11 cellular contexts compared by ENCODE assay signal in the genomic region with DNA sequence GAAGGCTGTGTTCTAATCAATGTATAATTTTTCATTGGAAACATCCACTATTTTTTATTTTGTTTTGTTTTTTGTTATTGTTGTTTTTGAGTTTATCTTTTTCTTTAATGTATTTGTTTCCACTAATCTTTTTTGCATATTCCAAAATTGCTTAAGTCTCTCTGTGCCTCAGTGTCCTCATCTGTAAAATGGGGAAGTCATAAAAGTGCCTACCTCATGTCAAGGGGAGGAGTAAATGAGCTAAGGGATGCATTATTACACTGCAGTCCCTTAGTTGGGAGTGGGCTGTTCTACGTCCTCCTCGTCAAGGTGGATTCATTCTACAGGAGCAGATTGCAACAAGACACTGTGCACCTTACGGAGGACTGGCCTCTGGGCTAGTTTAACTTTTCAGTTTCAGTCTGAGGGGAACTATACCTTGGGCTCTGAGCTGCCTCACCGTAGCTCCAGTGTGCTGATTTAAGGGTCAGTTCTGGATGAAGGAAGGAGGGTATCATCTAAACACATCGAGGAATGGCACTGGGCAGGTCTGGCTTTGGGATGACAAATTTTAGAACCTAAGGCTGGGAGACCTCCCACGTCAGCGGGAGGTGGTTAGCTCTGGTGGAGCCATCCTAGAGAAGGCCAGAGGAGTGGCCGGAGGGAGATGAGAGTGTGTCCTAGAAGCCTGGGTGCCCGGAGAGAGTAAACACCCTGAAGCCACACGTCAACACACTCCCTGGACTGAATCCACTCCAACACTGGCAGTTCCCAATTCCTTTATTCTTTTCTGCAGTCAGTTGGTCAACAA. TPM values are rescaled to one million over a fixed set of nuclear protein-coding genes. Genes with fewer than 3 reads are reported as not detected.
A peak's percentile ranks its signal among the peaks of the same experiment; 100 is the strongest.
DNase-seq lines count a peak whose midpoint lies in the region; ATAC-seq and TF ChIP-seq lines count a peak whose summit lies in the region.
"Had no signal": no experiment of that assay in that cellular context is flagged by ENCODE, and none has a peak within 500 bp of the region (broad histone marks: within the 10 kb centered on the region; RNA-seq: fewer than 3 reads in every experiment).

No MANE protein-coding gene starts in this region.

- no peak for DNase-seq in natural killer cell treated with Interleukin-12 subunit alpha and Interleukin-12 subunit beta and Interleukin-15 and Interleukin-18, amount 100 ng/mL, for 72 hours (ENCODE audit: low spot score)
- no peak for DNase-seq in natural killer cell
- no peak for DNase-seq in activated T-helper 1 cell treated with anti-CD3 and anti-CD28 coated beads, Interleukin-12 subunit alpha, Interleukin-12 subunit beta, Interleukin-2, Interleukin-4 antibody, amounts not matched to agents 30 ng/mL and 10 ng/mL and 1 ng/mL, durations not matched to agents 14 hours and 24 hours and 36 hours (ENCODE audit: low spot score)
- DNase-seq in WERI-Rb-1 = no peak
- DNase-seq in DMS114 treated with DMSO at 0.1 percent for 48 hours (lab: John Stamatoyannopoulos, UW; ENCODE audit: unreplicated experiment) = no peak
- no peak for DNase-seq in head of caudate nucleus

- H3K27me3 ChIP-seq in muscle layer of colon (ENCODE audit: control insufficient read depth in 1 of 2, insufficient read depth in 2 of 2, low read length in 2 of 2) (no peaks in the 10 kb centered on the region), WERI-Rb-1 (ENCODE audit: insufficient read depth, low read depth, severe bottlenecking) (no peaks in the 10 kb centered on the region)
- H3K27me3 ChIP-seq: BE2C, left lung, upper lobe of right lung had no signal

- peak overlapping the region; percentile 49 for H3K4me3 Mint-ChIP-seq in natural killer cell treated with Interleukin-12 subunit alpha and Interleukin-12 subunit beta and Interleukin-15 and Interleukin-18, amount 100 ng/mL, for 72 hours
- no peak overlapping the region for H3K4me3 Mint-ChIP-seq in natural killer cell
- no peak overlapping the region for H3K4me3 Mint-ChIP-seq in activated T-helper 1 cell treated with anti-CD3 and anti-CD28 coated beads, Interleukin-12 subunit alpha, Interleukin-12 subunit beta, Interleukin-2, Interleukin-4 antibody, amounts not matched to agents 30 ng/mL and 10 ng/mL and 1 ng/mL, durations not matched to agents 14 hours and 24 hours and 36 hours

- ATAC-seq in natural killer cell treated with Interleukin-12 subunit alpha and Interleukin-12 subunit beta and Interleukin-15 and Interleukin-18, amount 100 ng/mL, for 72 hours = no peak
- ATAC-seq in natural killer cell (no peak), GM19463 (IDR thresholded peaks at IDR 0.05; ENCODE audit: unreplicated experiment) (no peak)

- no peak overlapping the region for H3K4me3 ChIP-seq in muscle layer of colon (ENCODE audit: low read depth in 1 of 2, low read length in 2 of 2)
- no peak overlapping the region for H3K4me3 ChIP-seq in WERI-Rb-1 (ENCODE audit: low read depth, low read length)
- H3K4me3 ChIP-seq: left lung, upper lobe of right lung had no signal

- no peaks in the 10 kb centered on the region for H3K9me3 Mint-ChIP-seq in natural killer cell treated with Interleukin-12 subunit alpha and Interleukin-12 subunit beta and Interleukin-15 and Interleukin-18, amount 100 ng/mL, for 72 hours
- H3K9me3 Mint-ChIP-seq in natural killer cell = no peaks in the 10 kb centered on the region
- H3K9me3 Mint-ChIP-seq in activated T-helper 1 cell treated with anti-CD3 and anti-CD28 coated beads, Interleukin-12 subunit alpha, Interleukin-12 subunit beta, Interleukin-2, Interleukin-4 antibody, amounts not matched to agents 30 ng/mL and 10 ng/mL and 1 ng/mL, durations not matched to agents 14 hours and 24 hours and 36 hours = no peaks in the 10 kb centered on the region

- H3K27ac ChIP-seq in muscle layer of colon (ENCODE audit: low read depth, low read length) (no peak overlapping the region), WERI-Rb-1 (no peak overlapping the region)
- H3K27ac ChIP-seq: upper lobe of right lung had no signal

- H3K9ac ChIP-seq in muscle layer of colon (ENCODE audit: low read length) = peak overlapping the region; percentile 33

- TF ChIP-seq CTCF in natural killer cell (IDR thresholded peaks at IDR 0.05) = no peak
- no peak for TF ChIP-seq CTCF in WERI-Rb-1 (IDR thresholded peaks at IDR 0.05; ENCODE audit: low read depth, low read length)

- H3K27ac Mint-ChIP-seq in natural killer cell treated with Interleukin-12 subunit alpha and Interleukin-12 subunit beta and Interleukin-15 and Interleukin-18, amount 100 ng/mL, for 72 hours = peak overlapping the region; percentile 30 to 84
- peak overlapping the region in 1 of 2 donors; percentile 83 for H3K27ac Mint-ChIP-seq in natural killer cell
- peak overlapping the region; percentile 61 for H3K27ac Mint-ChIP-seq in activated T-helper 1 cell treated with anti-CD3 and anti-CD28 coated beads, Interleukin-12 subunit alpha, Interleukin-12 subunit beta, Interleukin-2, Interleukin-4 antibody, amounts not matched to agents 30 ng/mL and 10 ng/mL and 1 ng/mL, durations not matched to agents 14 hours and 24 hours and 36 hours

- H3K36me3 ChIP-seq in muscle layer of colon (ENCODE audit: insufficient read depth, low read length) (no peaks in the 10 kb centered on the region), WERI-Rb-1 (no peaks in the 10 kb centered on the region)
- H3K36me3 ChIP-seq: BE2C, left lung, upper lobe of right lung had no signal

- H3K27me3 Mint-ChIP-seq in natural killer cell treated with Interleukin-12 subunit alpha and Interleukin-12 subunit beta and Interleukin-15 and Interleukin-18, amount 100 ng/mL, for 72 hours = no peaks in the 10 kb centered on the region
- no peaks in the 10 kb centered on the region for H3K27me3 Mint-ChIP-seq in natural killer cell (ENCODE audit: low read depth in 2 of 2)
- H3K27me3 Mint-ChIP-seq in activated T-helper 1 cell treated with anti-CD3 and anti-CD28 coated beads, Interleukin-12 subunit alpha, Interleukin-12 subunit beta, Interleukin-2, Interleukin-4 antibody, amounts not matched to agents 30 ng/mL and 10 ng/mL and 1 ng/mL, durations not matched to agents 14 hours and 24 hours and 36 hours (ENCODE audit: insufficient read depth) = no peaks in the 10 kb centered on the region

- intact Hi-C loops in natural killer cell (cut with micrococcal nuclease) (no loop called here), head of caudate nucleus (cut with DNase I) (loop anchor here (10.0 kb wide), 2 partner anchors 61 to 371 kb away; partner anchors contain the start of gene BMF)
- intact Hi-C loops in activated T-helper 1 cell treated with anti-CD3 and anti-CD28 coated beads, Interleukin-12 subunit alpha, Interleukin-12 subunit beta, Interleukin-2, Interleukin-4 antibody, amounts not matched to agents 30 ng/mL and 10 ng/mL and 1 ng/mL, durations not matched to agents 14 hours and 24 hours and 36 hours (cut with micrococcal nuclease) = loop anchor here (2.0 kb wide), 1 partner anchor 85 kb away; no protein-coding TSS in a partner anchor

- no peaks in the 10 kb centered on the region for H3K9me3 ChIP-seq in muscle layer of colon (ENCODE audit: low read length)
- no peaks in the 10 kb centered on the region for H3K9me3 ChIP-seq in WERI-Rb-1 (ENCODE audit: severe bottlenecking)
- H3K9me3 ChIP-seq: BE2C, left lung, upper lobe of right lung had no signal

- H3K4me1 ChIP-seq in muscle layer of colon (ENCODE audit: insufficient read depth, low read length) = peaks cover 30% of the 10 kb centered on the region

- peaks cover 52 to 53% of the 10 kb centered on the region in 2 donors for H3K4me1 Mint-ChIP-seq in natural killer cell treated with Interleukin-12 subunit alpha and Interleukin-12 subunit beta and Interleukin-15 and Interleukin-18, amount 100 ng/mL, for 72 hours (ENCODE audit: low read depth in 2 of 2)
- H3K4me1 Mint-ChIP-seq in natural killer cell = peaks cover 26 to 44% of the 10 kb centered on the region in 2 donors
- peaks cover 74% of the 10 kb centered on the region for H3K4me1 Mint-ChIP-seq in activated T-helper 1 cell treated with anti-CD3 and anti-CD28 coated beads, Interleukin-12 subunit alpha, Interleukin-12 subunit beta, Interleukin-2, Interleukin-4 antibody, amounts not matched to agents 30 ng/mL and 10 ng/mL and 1 ng/mL, durations not matched to agents 14 hours and 24 hours and 36 hours (ENCODE audit: low read depth)

- H3K36me3 Mint-ChIP-seq in natural killer cell treated with Interleukin-12 subunit alpha and Interleukin-12 subunit beta and Interleukin-15 and Interleukin-18, amount 100 ng/mL, for 72 hours = no peaks in the 10 kb centered on the region
- no peaks in the 10 kb centered on the region for H3K36me3 Mint-ChIP-seq in natural killer cell
- peaks cover 6% of the 10 kb centered on the region for H3K36me3 Mint-ChIP-seq in activated T-helper 1 cell treated with anti-CD3 and anti-CD28 coated beads, Interleukin-12 subunit alpha, Interleukin-12 subunit beta, Interleukin-2, Interleukin-4 antibody, amounts not matched to agents 30 ng/mL and 10 ng/mL and 1 ng/mL, durations not matched to agents 14 hours and 24 hours and 36 hours (ENCODE audit: low read depth)

RNA-seq across cellular contexts. Expression of gene SRP14, which starts 5.1 kb away (rescaled TPM):
- 100 to 1,000 TPM in 1 of 2 donors, 10 to 100 TPM in 1; 92.6 to 137 TPM for total RNA-seq in natural killer cell treated with Interleukin-12 subunit alpha and Interleukin-12 subunit beta and Interleukin-15 and Interleukin-18, amount 100 ng/mL, for 72 hours
- total RNA-seq in natural killer cell = 100 to 1,000 TPM; 126 to 143 (median 127) TPM
- 144 and 147 TPM in 2 replicates for total RNA-seq in activated T-helper 1 cell treated with anti-CD3 and anti-CD28 coated beads, Interleukin-12 subunit alpha, Interleukin-12 subunit beta, Interleukin-2, Interleukin-4 antibody, amounts not matched to agents 30 ng/mL and 10 ng/mL and 1 ng/mL, durations not matched to agents 14 hours and 24 hours and 36 hours
